Comparison of ENCODE assay signal across 5 cellular contexts in the genomic region with DNA sequence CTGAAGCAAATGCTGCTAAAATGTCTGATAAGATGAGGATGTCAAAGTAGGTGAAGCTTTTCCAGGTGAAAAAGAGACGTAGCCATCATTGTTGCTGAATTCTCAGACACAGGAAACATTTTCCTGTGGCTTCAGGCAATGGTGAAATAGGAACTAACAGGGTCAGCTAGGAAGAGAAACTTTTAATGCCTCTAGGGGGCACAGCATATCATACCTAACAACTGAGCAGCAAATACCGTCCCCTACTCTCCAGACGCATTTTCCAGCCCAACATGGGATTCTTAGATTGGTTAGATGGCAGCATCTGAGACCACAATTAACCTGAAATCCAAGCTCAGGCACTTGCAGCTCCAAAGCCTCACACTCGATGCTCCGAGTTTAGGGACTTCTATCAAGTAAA.
DNase-seq lines count a peak whose midpoint lies in the region; ATAC-seq and TF ChIP-seq lines count a peak whose summit lies in the region.
"Not testable (repeated sequence)": the region's sequence is repeated elsewhere in the genome, so short reads cannot be mapped to it uniquely, and the experiment has no call there.

No MANE protein-coding gene starts in this region.

- not testable (repeated sequence) for DNase-seq in HCT116 (ENCODE audit: low read depth, low spot score); PC-3; body of pancreas; left lobe of liver (ENCODE audit: low spot score)

- not testable (repeated sequence) for TF ChIP-seq CTCF in HCT116 (IDR thresholded peaks at IDR 0.05 in 2 of 3, conservative IDR thresholded peaks at IDR 0.05 in 1 of 3; ENCODE audit: borderline replicate concordance in 1 of 3, insufficient read depth in 1 of 3, low read depth in 2 of 3, low read length in 2 of 3); PC-3 (conservative IDR thresholded peaks at IDR 0.05; ENCODE audit: low read depth, low read length); body of pancreas (IDR thresholded peaks at IDR 0.05)

- H3K36me3 ChIP-seq in HCT116 (ENCODE audit: control insufficient read depth in 1 of 2, insufficient read depth in 2 of 2, low read length in 2 of 2); PC-3 (ENCODE audit: low read depth, low read length); body of pancreas (replicated peaks in 1 of 2; ENCODE audit: insufficient read depth in 1 of 2, low read depth in 2 of 2): not testable (repeated sequence)

- ATAC-seq in HCT116 (peak; percentile 74), PC-3 (peak; percentile 13; the same call in 1 of the 2 replicates), SK-N-SH treated with all-trans-retinoic acid at 6 μM for 48 hours (peak; percentile 71), body of pancreas (peak; percentile 24), left lobe of liver (peak; percentile 29)

- TF ChIP-seq RAD21 in HCT116 (IDR thresholded peaks at IDR 0.05; ENCODE audit: low read depth) = not testable (repeated sequence)

- intact Hi-C loops in HCT116 (cut with micrococcal nuclease); PC-3 (cut with micrococcal nuclease); body of pancreas (cut with DNase I): not testable (repeated sequence)

- not testable (repeated sequence) for H3K27me3 ChIP-seq in HCT116 (ENCODE audit: insufficient read depth, low read length); PC-3 (ENCODE audit: low read length); body of pancreas

- H3K4me1 ChIP-seq in HCT116 (ENCODE audit: control insufficient read depth in 1 of 2, insufficient read depth in 2 of 2, low read length in 2 of 2); PC-3 (ENCODE audit: insufficient read depth, low read length); body of pancreas: not testable (repeated sequence)

- POLR2A ChIA-PET in HCT116 (lab: Charles Lee); PC-3 (lab: Charles Lee; ENCODE audit: unreplicated experiment): not testable (repeated sequence)

- not testable (repeated sequence) for H3K9me3 ChIP-seq in HCT116 (ENCODE audit: control insufficient read depth in 1 of 2, insufficient read depth in 1 of 2, low read depth in 1 of 2, low read length in 2 of 2); PC-3 (ENCODE audit: low read length); body of pancreas

- not testable (repeated sequence) for H2AFZ ChIP-seq in HCT116 (ENCODE audit: low read depth, low read length, poor library complexity, severe bottlenecking); PC-3 (ENCODE audit: low read length)

- not testable (repeated sequence) for H3K9me2 ChIP-seq in HCT116 (ENCODE audit: insufficient read depth); PC-3 (replicated peaks; ENCODE audit: low read length)

- CTCF ChIA-PET in HCT116 (lab: Charles Lee); PC-3 (lab: Charles Lee): not testable (repeated sequence)

- RAD21 ChIA-PET in HCT116 (lab: Charles Lee; ENCODE audit: low non-redundant PET in 1 of 2, low total read pairs in 2 of 2, uncharacterized antibody in 2 of 2, unreplicated experiment in 2 of 2) = not testable (repeated sequence)

- not testable (repeated sequence) for H3K27ac ChIP-seq in HCT116 (ENCODE audit: low read depth, low read length); PC-3 (ENCODE audit: low read length); body of pancreas

- H3K4me2 ChIP-seq in HCT116 (ENCODE audit: low read length); PC-3 (ENCODE audit: low read length): not testable (repeated sequence)

- BruUV-seq in HCT116 (replicated peaks; lab: Mats Ljungman, UMichigan) = not testable (repeated sequence)
- TSS peak; percentile 28 for BruUV-seq in PC-3 (replicated peaks; lab: Mats Ljungman, UMichigan)

- not testable (repeated sequence) for H3K79me2 ChIP-seq in HCT116 (ENCODE audit: insufficient read depth, low read length); PC-3 (ENCODE audit: low read length)

- H3K9ac ChIP-seq in HCT116 (ENCODE audit: low read length); PC-3 (ENCODE audit: low read length): not testable (repeated sequence)

- not testable (repeated sequence) for H3K4me3 ChIP-seq in HCT116 (replicated peaks in 1 of 2; ENCODE audit: low read depth in 1 of 2, low read length in 2 of 2); PC-3 (ENCODE audit: low read length); body of pancreas

- WGBS in body of pancreas, 2 donors = no CpG with 5 or more reads among the region's 5 CpGs

- H4K20me1 ChIP-seq in HCT116 (ENCODE audit: insufficient read depth); PC-3 (ENCODE audit: low read length): not testable (repeated sequence)

- TF ChIP-seq POLR2A in HCT116 (IDR thresholded peaks at IDR 0.05; ENCODE audit: borderline replicate concordance, extremely low read depth, insufficient read depth, insufficient read length); body of pancreas (IDR thresholded peaks at IDR 0.05): not testable (repeated sequence)

- H3F3A ChIP-seq in PC-3 (ENCODE audit: low read length, unreplicated experiment) = not testable (repeated sequence)

Comparison
In these comparisons a context has a peak if more than half of its experiments do, and no peak if none do; other contexts are left out.
1. ATAC-seq: peak in every context shown above with its lines; median percentile 74 in HCT116; 71 in SK-N-SH treated with all-trans-retinoic acid at 6 μM for 48 hours; 29 in left lobe of liver; 24 in body of pancreas; 13 in PC-3.